Comparison of ENCODE assay signal across 1 cellular context in the genomic region with DNA sequence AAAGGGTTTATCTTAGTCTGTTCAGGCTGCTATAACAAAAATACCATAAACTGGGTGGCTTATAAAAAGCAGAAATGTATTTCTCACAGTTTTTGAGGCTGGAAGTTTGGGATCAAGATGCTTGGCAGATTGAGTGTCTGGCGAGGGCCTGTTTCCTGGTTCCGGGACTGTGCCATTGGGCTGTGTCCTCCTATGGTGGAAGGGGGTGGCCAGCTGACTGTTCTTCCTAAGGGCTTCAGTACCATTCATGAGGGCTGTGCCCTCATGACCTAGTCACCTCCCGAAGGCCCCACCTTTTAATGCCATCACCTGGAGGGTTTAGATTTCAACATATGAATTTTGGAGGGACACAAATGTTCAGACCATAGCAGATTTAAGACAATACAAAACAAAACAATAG.
TF ChIP-seq lines count a peak whose summit lies in the region.

No MANE protein-coding gene starts in this region.

TF ChIP-seq in WTC11, 78 proteins besides CTCF, POLR2A, EP300 and RAD21 (continued from another document):
- TF ChIP-seq, protein P1, sequence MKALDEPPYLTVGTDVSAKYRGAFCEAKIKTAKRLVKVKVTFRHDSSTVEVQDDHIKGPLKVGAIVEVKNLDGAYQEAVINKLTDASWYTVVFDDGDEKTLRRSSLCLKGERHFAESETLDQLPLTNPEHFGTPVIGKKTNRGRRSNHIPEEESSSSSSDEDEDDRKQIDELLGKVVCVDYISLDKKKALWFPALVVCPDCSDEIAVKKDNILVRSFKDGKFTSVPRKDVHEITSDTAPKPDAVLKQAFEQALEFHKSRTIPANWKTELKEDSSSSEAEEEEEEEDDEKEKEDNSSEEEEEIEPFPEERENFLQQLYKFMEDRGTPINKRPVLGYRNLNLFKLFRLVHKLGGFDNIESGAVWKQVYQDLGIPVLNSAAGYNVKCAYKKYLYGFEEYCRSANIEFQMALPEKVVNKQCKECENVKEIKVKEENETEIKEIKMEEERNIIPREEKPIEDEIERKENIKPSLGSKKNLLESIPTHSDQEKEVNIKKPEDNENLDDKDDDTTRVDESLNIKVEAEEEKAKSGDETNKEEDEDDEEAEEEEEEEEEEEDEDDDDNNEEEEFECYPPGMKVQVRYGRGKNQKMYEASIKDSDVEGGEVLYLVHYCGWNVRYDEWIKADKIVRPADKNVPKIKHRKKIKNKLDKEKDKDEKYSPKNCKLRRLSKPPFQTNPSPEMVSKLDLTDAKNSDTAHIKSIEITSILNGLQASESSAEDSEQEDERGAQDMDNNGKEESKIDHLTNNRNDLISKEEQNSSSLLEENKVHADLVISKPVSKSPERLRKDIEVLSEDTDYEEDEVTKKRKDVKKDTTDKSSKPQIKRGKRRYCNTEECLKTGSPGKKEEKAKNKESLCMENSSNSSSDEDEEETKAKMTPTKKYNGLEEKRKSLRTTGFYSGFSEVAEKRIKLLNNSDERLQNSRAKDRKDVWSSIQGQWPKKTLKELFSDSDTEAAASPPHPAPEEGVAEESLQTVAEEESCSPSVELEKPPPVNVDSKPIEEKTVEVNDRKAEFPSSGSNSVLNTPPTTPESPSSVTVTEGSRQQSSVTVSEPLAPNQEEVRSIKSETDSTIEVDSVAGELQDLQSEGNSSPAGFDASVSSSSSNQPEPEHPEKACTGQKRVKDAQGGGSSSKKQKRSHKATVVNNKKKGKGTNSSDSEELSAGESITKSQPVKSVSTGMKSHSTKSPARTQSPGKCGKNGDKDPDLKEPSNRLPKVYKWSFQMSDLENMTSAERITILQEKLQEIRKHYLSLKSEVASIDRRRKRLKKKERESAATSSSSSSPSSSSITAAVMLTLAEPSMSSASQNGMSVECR (CRISPR knock-in tag; IDR thresholded peaks at IDR 0.05; ENCODE audit: borderline replicate concordance), result no peak
- TF ChIP-seq ZNF396 (CRISPR knock-in tag; IDR thresholded peaks at IDR 0.05; ENCODE audit: borderline replicate concordance) (no peak), ESRRA (CRISPR knock-in tag; IDR thresholded peaks at IDR 0.05; ENCODE audit: borderline replicate concordance) (no peak), GABPB1 (CRISPR knock-in tag; IDR thresholded peaks at IDR 0.05) (no peak), SP1 (CRISPR knock-in tag; conservative IDR thresholded peaks at IDR 0.05) (no peak), SMAD3 (CRISPR knock-in tag; IDR thresholded peaks at IDR 0.05; ENCODE audit: borderline replicate concordance) (no peak)
- TF ChIP-seq, protein P2, sequence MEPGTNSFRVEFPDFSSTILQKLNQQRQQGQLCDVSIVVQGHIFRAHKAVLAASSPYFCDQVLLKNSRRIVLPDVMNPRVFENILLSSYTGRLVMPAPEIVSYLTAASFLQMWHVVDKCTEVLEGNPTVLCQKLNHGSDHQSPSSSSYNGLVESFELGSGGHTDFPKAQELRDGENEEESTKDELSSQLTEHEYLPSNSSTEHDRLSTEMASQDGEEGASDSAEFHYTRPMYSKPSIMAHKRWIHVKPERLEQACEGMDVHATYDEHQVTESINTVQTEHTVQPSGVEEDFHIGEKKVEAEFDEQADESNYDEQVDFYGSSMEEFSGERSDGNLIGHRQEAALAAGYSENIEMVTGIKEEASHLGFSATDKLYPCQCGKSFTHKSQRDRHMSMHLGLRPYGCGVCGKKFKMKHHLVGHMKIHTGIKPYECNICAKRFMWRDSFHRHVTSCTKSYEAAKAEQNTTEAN (CRISPR knock-in tag; IDR thresholded peaks at IDR 0.05), result no peak
- TF ChIP-seq, protein P3, sequence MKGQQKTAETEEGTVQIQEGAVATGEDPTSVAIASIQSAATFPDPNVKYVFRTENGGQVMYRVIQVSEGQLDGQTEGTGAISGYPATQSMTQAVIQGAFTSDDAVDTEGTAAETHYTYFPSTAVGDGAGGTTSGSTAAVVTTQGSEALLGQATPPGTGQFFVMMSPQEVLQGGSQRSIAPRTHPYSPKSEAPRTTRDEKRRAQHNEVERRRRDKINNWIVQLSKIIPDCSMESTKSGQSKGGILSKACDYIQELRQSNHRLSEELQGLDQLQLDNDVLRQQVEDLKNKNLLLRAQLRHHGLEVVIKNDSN (CRISPR knock-in tag; IDR thresholded peaks at IDR 0.05), result no peak
